ENCODE assay signal across 8 cellular contexts in the genomic region with DNA sequence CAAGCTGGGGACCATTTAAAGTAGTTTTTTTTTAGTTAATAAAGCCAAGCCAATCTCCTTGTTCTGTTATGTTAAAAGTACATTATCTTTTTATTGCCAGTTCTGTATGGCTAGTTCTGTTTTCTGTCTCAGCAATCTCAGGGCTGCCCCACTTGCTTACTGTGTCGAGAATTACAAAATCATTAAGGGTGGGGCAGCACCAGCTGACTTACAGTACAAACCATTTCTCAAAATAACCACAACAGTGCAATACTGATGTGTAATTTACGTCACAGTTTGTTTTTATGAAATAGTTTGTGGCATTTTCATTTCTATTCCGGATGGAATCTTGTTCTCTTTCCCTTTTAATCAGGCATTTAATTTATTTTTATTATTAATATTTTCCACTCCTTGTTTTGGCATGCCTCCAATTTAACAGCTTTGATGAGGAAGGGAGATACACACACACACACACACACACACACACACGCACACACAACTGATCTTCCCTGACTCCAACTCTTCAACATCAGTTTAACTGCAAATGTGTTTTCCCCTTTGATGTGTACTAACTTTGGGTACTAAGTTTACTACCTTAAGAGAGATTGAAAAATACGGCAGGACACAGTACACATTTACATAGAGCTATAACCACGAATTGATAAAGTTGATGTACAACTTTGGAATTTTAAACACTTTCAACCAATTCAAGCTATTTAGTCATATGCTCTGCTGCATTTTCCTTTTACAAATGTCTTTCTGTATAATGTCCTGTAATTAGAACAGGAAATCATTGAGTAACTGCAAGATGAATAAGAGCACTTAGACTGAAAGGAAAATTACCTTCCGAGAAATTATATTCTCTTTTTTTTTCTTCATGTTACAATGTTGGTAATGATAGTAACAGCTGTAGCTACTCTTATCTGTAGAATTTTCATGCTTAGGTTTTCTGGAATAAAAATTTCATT.
DNase-seq lines count a peak whose midpoint lies in the region; ATAC-seq, FAIRE-seq and TF ChIP-seq lines count a peak whose summit lies in the region.
"Had no signal": no experiment of that assay in that cellular context is flagged by ENCODE, and none has a peak within 500 bp of the region (broad histone marks: within the 10 kb centered on the region; RNA-seq: fewer than 3 reads in every experiment).

No MANE protein-coding gene starts in this region.

- H3K27me3 ChIP-seq in neutrophil (no peaks in the 10 kb centered on the region), vagina (no peaks in the 10 kb centered on the region)

- H3K36me3 ChIP-seq in neutrophil (no peaks in the 10 kb centered on the region), vagina (peaks cover 0 to 4% of the 10 kb centered on the region in 2 donors)

- intact Hi-C loops in vagina (cut with DNase I), result no loop called here

- peak overlapping the region; percentile 95 for H3K27ac ChIP-seq in neutrophil
- H3K27ac ChIP-seq in vagina, result peak overlapping the region; percentile 78

- peak; percentile 27 for DNase-seq in HTR-8/SVneo (ENCODE audit: insufficient read length, low spot score)
- peak; percentile 29 for DNase-seq in activated CD4-positive, alpha-beta T cell treated with anti-CD3 and anti-CD28 coated beads for 1 hour
- peak; percentile 51 for DNase-seq in effector CD4-positive, alpha-beta T cell
- no peak for DNase-seq in vagina (ENCODE audit: extremely low spot score in 2 of 2)

- H3K9me3 ChIP-seq in neutrophil, result no peaks in the 10 kb centered on the region
- no peaks in the 10 kb centered on the region for H3K9me3 ChIP-seq in vagina

- H3K4me3 ChIP-seq in neutrophil (ENCODE audit: low read depth in 1 of 2, low read length in 1 of 2) (peak overlapping the region; percentile 15 to 46), vagina (peak overlapping the region; percentile 9 to 30)

- peak; percentile 42 for ATAC-seq in GM19372 (IDR thresholded peaks at IDR 0.05; ENCODE audit: low read depth, unreplicated experiment)
- ATAC-seq in GM19452 (IDR thresholded peaks at IDR 0.05; ENCODE audit: unreplicated experiment), result no peak

- no peak for TF ChIP-seq CTCF in neutrophil (IDR thresholded peaks at IDR 0.05)
- peak in 1 of 3 experiments; percentile 8 for TF ChIP-seq CTCF in vagina (IDR thresholded peaks at IDR 0.05)

- no peak for TF ChIP-seq POLR2A in vagina (IDR thresholded peaks at IDR 0.05)

- no peak for FAIRE-seq in HTR-8/SVneo (lab: Jason Lieb, UNC)
- FAIRE-seq: colon had no signal

- peaks cover 52 to 53% of the 10 kb centered on the region in 2 experiments for H3K4me1 ChIP-seq in neutrophil (ENCODE audit: control insufficient read depth in 1 of 2, insufficient read depth in 1 of 2, low read depth in 1 of 2, low read length in 1 of 2)
- peaks cover 55% of the 10 kb centered on the region for H3K4me1 ChIP-seq in vagina

Comparison
In these comparisons a context has a peak if more than half of its experiments do, and no peak if none do; other contexts are left out.
1. DNase-seq: peak in HTR-8/SVneo (single experiment), activated CD4-positive, alpha-beta T cell treated with anti-CD3 and anti-CD28 coated beads for 1 hour (single experiment) and effector CD4-positive, alpha-beta T cell (single experiment); none in vagina (0 of 2).